Comparison of ENCODE assay signal across 8 cellular contexts in the genomic region with DNA sequence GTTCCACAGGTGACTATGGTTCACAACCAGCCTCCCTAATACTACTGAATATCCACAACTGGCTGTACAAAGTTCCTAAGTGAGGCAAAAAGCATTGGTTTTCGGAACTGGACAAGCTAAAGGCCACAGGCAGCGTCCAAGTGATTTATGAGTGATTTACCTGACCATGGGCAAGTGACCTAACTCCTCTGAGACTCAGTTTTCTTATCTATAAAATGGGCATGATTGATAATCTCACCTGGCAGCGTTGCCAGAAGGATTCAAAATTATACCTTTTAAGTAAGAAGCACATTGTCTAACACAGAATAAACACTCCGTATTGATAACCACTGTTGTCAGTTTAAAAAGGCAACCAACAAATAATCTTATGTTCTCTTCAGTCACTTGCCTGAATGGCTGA. TPM values are rescaled to one million over a fixed set of nuclear protein-coding genes. Genes with fewer than 3 reads are reported as not detected.
"Had no signal": no experiment of that assay in that cellular context is flagged by ENCODE, and none has a peak within 500 bp of the region (broad histone marks: within the 10 kb centered on the region; RNA-seq: fewer than 3 reads in every experiment).

No MANE protein-coding gene starts in this region.

- H2AFZ ChIP-seq: GM23248 had no signal

- H3K27ac ChIP-seq: GM23248 had no signal

- FAIRE-seq: H54, HTR-8/SVneo had no signal

- H3K9ac ChIP-seq: GM23248 had no signal

- DNase-seq: GM23248, GOT3, H9, HCEC 1CT, KG1 had no signal

- H3K4me3 ChIP-seq: GM23248 had no signal

RNA-seq across cellular contexts. Expression of a gene that starts 29.8 kb away (rescaled TPM):
- polyA plus RNA-seq: IgD-negative memory B cell had no signal
